ENCODE assay signal across 11 cellular contexts in genomic region chr1:32725595-32725942, GRCh38. TPM values are rescaled to one million over a fixed set of nuclear protein-coding genes. Genes with fewer than 3 reads are reported as not detected.
DNase-seq lines count a peak whose midpoint lies in the region; ATAC-seq and TF ChIP-seq lines count a peak whose summit lies in the region.
"Had no signal": no experiment of that assay in that cellular context is flagged by ENCODE, and none has a peak within 500 bp of the region (broad histone marks: within the 10 kb centered on the region; RNA-seq: fewer than 3 reads in every experiment).

No MANE protein-coding gene starts in this region.

- intact Hi-C loops in PC-3 (cut with micrococcal nuclease), result no loop called here
- intact Hi-C loops in esophagus squamous epithelium (cut with DNase I), result no loop called here

- H4K20me1 ChIP-seq in PC-3 (ENCODE audit: low read length), result no peaks in the 10 kb centered on the region

- no peak for ATAC-seq in activated T-cell treated with anti-CD3 and anti-CD28 coated beads, Interleukin-2, amount 50 U/mL, for 4 hours
- ATAC-seq in PC-3 (no peak), HG03139 (IDR thresholded peaks at IDR 0.05; ENCODE audit: unreplicated experiment) (no peak)
- ATAC-seq in stimulated activated effector memory CD8-positive, alpha-beta T cell treated with anti-CD3 and anti-CD28 coated beads, Interleukin-12 subunit alpha, Interleukin-12 subunit beta, amount 100 ng/mL, for 72 hours, result no peak

- H3K36me3 ChIP-seq in PC-3 (ENCODE audit: low read depth, low read length) (no peaks in the 10 kb centered on the region), esophagus squamous epithelium (no peaks in the 10 kb centered on the region)
- H3K36me3 ChIP-seq: sigmoid colon had no signal

- no peak for DNase-seq in activated T-cell treated with anti-CD3 and anti-CD28 coated beads, Interleukin-2, amount 50 U/mL, for 24 hours
- DNase-seq in activated T-cell treated with anti-CD3 and anti-CD28 coated beads, Interleukin-2, amount 50 U/mL, for 4 hours, result no peak
- DNase-seq in PC-3 (no peak), esophagus squamous epithelium (lab: John Stamatoyannopoulos, UW) (no peak), glutamatergic neuron (no peak), NCI-H146 treated with DMSO at 0.1 percent for 48 hours (lab: John Stamatoyannopoulos, UW; ENCODE audit: unreplicated experiment) (no peak)
- no peak for DNase-seq in stimulated activated effector memory CD8-positive, alpha-beta T cell treated with anti-CD3 and anti-CD28 coated beads, Interleukin-12 subunit alpha, Interleukin-12 subunit beta, amount 100 ng/mL, for 72 hours (ENCODE audit: low spot score in 2 of 2)
- DNase-seq: NCI-H1105, sigmoid colon had no signal

- H3K27me3 ChIP-seq in PC-3 (ENCODE audit: low read length) (no peaks in the 10 kb centered on the region), esophagus squamous epithelium (no peaks in the 10 kb centered on the region)
- H3K27me3 ChIP-seq: sigmoid colon had no signal

- WGBS in esophagus squamous epithelium, 2 donors, result 53 to 58% methylated on average over 1 of the region's 1 CpG

- no peak overlapping the region for H3K4me3 Mint-ChIP-seq in activated T-cell treated with anti-CD3 and anti-CD28 coated beads, Interleukin-2, amount 50 U/mL, for 24 hours
- H3K4me3 Mint-ChIP-seq in activated T-cell treated with anti-CD3 and anti-CD28 coated beads, Interleukin-2, amount 50 U/mL, for 4 hours, result no peak overlapping the region
- no peak overlapping the region for H3K4me3 Mint-ChIP-seq in stimulated activated effector memory CD8-positive, alpha-beta T cell treated with anti-CD3 and anti-CD28 coated beads, Interleukin-12 subunit alpha, Interleukin-12 subunit beta, amount 100 ng/mL, for 72 hours
- no peak overlapping the region for H3K4me3 Mint-ChIP-seq in glutamatergic neuron (ENCODE audit: unreplicated experiment)
- H3K4me3 Mint-ChIP-seq: stimulated activated memory B cell treated with anti-CD40 and anti-IgM and Interleukin-4, amounts not matched to agents 10 μg/mL and 1 μg/mL and 100 μg/mL, for 72 hours had no signal

- TF ChIP-seq POLR2A in esophagus squamous epithelium (IDR thresholded peaks at IDR 0.05), result no peak

- H3K9ac ChIP-seq in PC-3 (ENCODE audit: low read length), result peak overlapping the region; percentile 10; the same call in 1 of the 2 replicates

- TF ChIP-seq CTCF in PC-3 (conservative IDR thresholded peaks at IDR 0.05; ENCODE audit: low read depth, low read length), result no peak
- no peak for TF ChIP-seq CTCF in esophagus squamous epithelium (IDR thresholded peaks at IDR 0.05)
- no peak for TF ChIP-seq CTCF in glutamatergic neuron (IDR thresholded peaks at IDR 0.05; ENCODE audit: partially characterized antibody, unreplicated experiment)

- H3K27ac Mint-ChIP-seq in activated T-cell treated with anti-CD3 and anti-CD28 coated beads, Interleukin-2, amount 50 U/mL, for 24 hours, result peak overlapping the region; percentile 57
- H3K27ac Mint-ChIP-seq in stimulated activated effector memory CD8-positive, alpha-beta T cell treated with anti-CD3 and anti-CD28 coated beads, Interleukin-12 subunit alpha, Interleukin-12 subunit beta, amount 100 ng/mL, for 72 hours, result peak overlapping the region; percentile 56
- no peak overlapping the region for H3K27ac Mint-ChIP-seq in glutamatergic neuron (ENCODE audit: unreplicated experiment)
- H3K27ac Mint-ChIP-seq: stimulated activated memory B cell treated with anti-CD40 and anti-IgM and Interleukin-4, amounts not matched to agents 10 μg/mL and 1 μg/mL and 100 μg/mL, for 72 hours had no signal

- no peaks in the 10 kb centered on the region for H3K9me2 ChIP-seq in PC-3 (replicated peaks; ENCODE audit: low read length)

- H2AFZ ChIP-seq in PC-3 (ENCODE audit: low read length), result peak overlapping the region; percentile 68

- no peaks in the 10 kb centered on the region for H3K79me2 ChIP-seq in PC-3 (ENCODE audit: low read length)

- H3K4me1 ChIP-seq in PC-3 (ENCODE audit: insufficient read depth, low read length) (peaks cover 30% of the 10 kb centered on the region), esophagus squamous epithelium (peaks cover 14 to 34% (median 18%) of the 10 kb centered on the region in 3 donors)

- no peaks in the 10 kb centered on the region for H3K36me3 Mint-ChIP-seq in activated T-cell treated with anti-CD3 and anti-CD28 coated beads, Interleukin-2, amount 50 U/mL, for 24 hours (ENCODE audit: low read depth)
- no peaks in the 10 kb centered on the region for H3K36me3 Mint-ChIP-seq in activated T-cell treated with anti-CD3 and anti-CD28 coated beads, Interleukin-2, amount 50 U/mL, for 4 hours (ENCODE audit: insufficient read depth)
- H3K36me3 Mint-ChIP-seq in stimulated activated effector memory CD8-positive, alpha-beta T cell treated with anti-CD3 and anti-CD28 coated beads, Interleukin-12 subunit alpha, Interleukin-12 subunit beta, amount 100 ng/mL, for 72 hours, result no peaks in the 10 kb centered on the region
- H3K36me3 Mint-ChIP-seq in glutamatergic neuron (ENCODE audit: unreplicated experiment), result no peaks in the 10 kb centered on the region
- H3K36me3 Mint-ChIP-seq: stimulated activated memory B cell treated with anti-CD40 and anti-IgM and Interleukin-4, amounts not matched to agents 10 μg/mL and 1 μg/mL and 100 μg/mL, for 72 hours had no signal

- peaks cover 12% of the 10 kb centered on the region for H3K4me1 Mint-ChIP-seq in activated T-cell treated with anti-CD3 and anti-CD28 coated beads, Interleukin-2, amount 50 U/mL, for 24 hours (ENCODE audit: low read depth)
- peaks cover 9% of the 10 kb centered on the region for H3K4me1 Mint-ChIP-seq in activated T-cell treated with anti-CD3 and anti-CD28 coated beads, Interleukin-2, amount 50 U/mL, for 4 hours (ENCODE audit: low read depth)
- peaks cover 13% of the 10 kb centered on the region for H3K4me1 Mint-ChIP-seq in stimulated activated effector memory CD8-positive, alpha-beta T cell treated with anti-CD3 and anti-CD28 coated beads, Interleukin-12 subunit alpha, Interleukin-12 subunit beta, amount 100 ng/mL, for 72 hours
- peaks cover 13% of the 10 kb centered on the region for H3K4me1 Mint-ChIP-seq in glutamatergic neuron (ENCODE audit: low read depth, unreplicated experiment)

- no peak overlapping the region for H3K4me3 ChIP-seq in PC-3 (ENCODE audit: low read length)
- peak overlapping the region in 2 of 4 donors; percentile 25 to 47 for H3K4me3 ChIP-seq in esophagus squamous epithelium
- H3K4me3 ChIP-seq: sigmoid colon had no signal

- peak overlapping the region; percentile 53 for H3K4me2 ChIP-seq in PC-3 (ENCODE audit: low read length)

- BruUV-seq in PC-3 (replicated peaks; lab: Mats Ljungman, UMichigan), result no TSS peak

- H3K9me3 Mint-ChIP-seq in activated T-cell treated with anti-CD3 and anti-CD28 coated beads, Interleukin-2, amount 50 U/mL, for 24 hours, result no peaks in the 10 kb centered on the region
- H3K9me3 Mint-ChIP-seq in activated T-cell treated with anti-CD3 and anti-CD28 coated beads, Interleukin-2, amount 50 U/mL, for 4 hours, result no peaks in the 10 kb centered on the region
- H3K9me3 Mint-ChIP-seq in stimulated activated effector memory CD8-positive, alpha-beta T cell treated with anti-CD3 and anti-CD28 coated beads, Interleukin-12 subunit alpha, Interleukin-12 subunit beta, amount 100 ng/mL, for 72 hours, result no peaks in the 10 kb centered on the region
- peaks cover 2% of the 10 kb centered on the region for H3K9me3 Mint-ChIP-seq in glutamatergic neuron (ENCODE audit: unreplicated experiment)
- H3K9me3 Mint-ChIP-seq: stimulated activated memory B cell treated with anti-CD40 and anti-IgM and Interleukin-4, amounts not matched to agents 10 μg/mL and 1 μg/mL and 100 μg/mL, for 72 hours had no signal

- peaks cover 20% of the 10 kb centered on the region for H3K27me3 Mint-ChIP-seq in activated T-cell treated with anti-CD3 and anti-CD28 coated beads, Interleukin-2, amount 50 U/mL, for 24 hours
- H3K27me3 Mint-ChIP-seq in activated T-cell treated with anti-CD3 and anti-CD28 coated beads, Interleukin-2, amount 50 U/mL, for 4 hours (ENCODE audit: low read depth), result peaks cover 16% of the 10 kb centered on the region
- peaks cover 18% of the 10 kb centered on the region for H3K27me3 Mint-ChIP-seq in glutamatergic neuron (ENCODE audit: unreplicated experiment)

- H3K9me3 ChIP-seq in PC-3 (ENCODE audit: low read length) (no peaks in the 10 kb centered on the region), esophagus squamous epithelium (no peaks in the 10 kb centered on the region)
- H3K9me3 ChIP-seq: sigmoid colon had no signal

- H3K27ac ChIP-seq in PC-3 (ENCODE audit: low read length) (peak overlapping the region; percentile 64), esophagus squamous epithelium (peak overlapping the region; percentile 79 to 84 (median 84))
- H3K27ac ChIP-seq: sigmoid colon had no signal

- no peaks in the 10 kb centered on the region for H3F3A ChIP-seq in PC-3 (ENCODE audit: low read length, unreplicated experiment)

- CTCF ChIA-PET in PC-3 (lab: Charles Lee), result no interaction called here

- POLR2A ChIA-PET in PC-3 (lab: Charles Lee; ENCODE audit: unreplicated experiment), result no interaction called here

RNA-seq across cellular contexts. Expression of gene SYNC, which starts 23.0 kb away (rescaled TPM):
- total RNA-seq in activated T-cell treated with anti-CD3 and anti-CD28 coated beads, Interleukin-2, amount 50 U/mL, for 4 hours, result not detected
- total RNA-seq in PC-3 (2014; rRNA removed), result 6.6 and 10.0 TPM in 2 replicates
- total RNA-seq in esophagus squamous epithelium, result 10 to 100 TPM in 2 of 4 donors, 1 to 10 TPM in 2; 2.9 to 31.7 (median 9.1) TPM
- 1.1 TPM for total RNA-seq in glutamatergic neuron (ENCODE audit: unreplicated experiment)
